23 cellular contexts compared by ENCODE assay signal in the genomic region with DNA sequence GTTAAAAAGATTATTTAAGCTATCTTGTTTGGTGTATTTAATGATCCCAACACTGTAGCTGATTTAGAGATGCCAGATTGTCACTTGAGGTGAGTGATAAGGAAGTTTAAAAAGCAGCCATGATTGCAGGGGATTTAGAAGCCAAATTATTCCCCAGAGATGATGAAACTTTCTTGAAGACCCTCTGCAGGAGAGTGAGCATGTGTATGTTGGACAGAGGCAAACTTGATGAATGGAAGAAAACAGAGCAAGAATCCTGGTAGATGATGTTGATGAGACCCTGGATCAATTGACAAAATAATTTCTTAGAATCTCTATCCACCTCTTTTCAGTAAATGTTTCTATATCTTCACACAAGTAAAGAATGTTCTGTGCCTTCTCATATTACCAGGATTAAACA. TPM values are rescaled to one million over a fixed set of nuclear protein-coding genes. Genes with fewer than 3 reads are reported as not detected.
A peak's percentile ranks its signal among the peaks of the same experiment; 100 is the strongest.
DNase-seq lines count a peak whose midpoint lies in the region; TF ChIP-seq lines count a peak whose summit lies in the region.
"Had no signal": no experiment of that assay in that cellular context is flagged by ENCODE, and none has a peak within 500 bp of the region (broad histone marks: within the 10 kb centered on the region; RNA-seq: fewer than 3 reads in every experiment).

No MANE protein-coding gene starts in this region.

- intact Hi-C loops in colonic mucosa (cut with DNase I) = no loop called here

- CTCF ChIA-PET in HEK293 (lab: Yijun Ruan, JAX) = interaction anchor here (0.6 to 0.8 kb wide), 2 partner anchors 135 to 214 kb away, joined by 4 to 5 read pairs; no protein-coding TSS in a partner anchor

- H3K36me3 ChIP-seq in HEK293 (ENCODE audit: control insufficient read depth in 2 of 2, insufficient read depth in 1 of 2, low read length in 2 of 2) (no peaks in the 10 kb centered on the region), colonic mucosa (no peaks in the 10 kb centered on the region)
- H3K36me3 ChIP-seq: BE2C, BLaER1 had no signal

- H3K4me1 ChIP-seq in HEK293 (ENCODE audit: control insufficient read depth, insufficient read depth, low read length) = peaks cover 23% of the 10 kb centered on the region
- H3K4me1 ChIP-seq in colonic mucosa = no peaks in the 10 kb centered on the region
- H3K4me1 ChIP-seq: BE2C, BLaER1 had no signal

- TF ChIP-seq CTCF in HEK293 (tag by site-specific recombination; IDR thresholded peaks at IDR 0.05) = no peak
- no peak for TF ChIP-seq CTCF in colonic mucosa (IDR thresholded peaks at IDR 0.05)

- no peaks in the 10 kb centered on the region for H3K27me3 ChIP-seq in colonic mucosa
- H3K27me3 ChIP-seq: BE2C, BLaER1 had no signal

- DNase-seq in NCI-H82 (lab: John Stamatoyannopoulos, UW) (peak; percentile 23), NCI-H82 treated with DMSO at 0.1 percent for 48 hours (lab: John Stamatoyannopoulos, UW; ENCODE audit: unreplicated experiment) (no peak), occipital lobe (lab: John Stamatoyannopoulos, UW) (no peak), colonic mucosa (no peak)
- DNase-seq: 8988T; ACHN; BE2C; C1 segment of cervical spinal cord; CD4-positive, alpha-beta memory T cell; CD4-positive, CD25-positive, alpha-beta regulatory T cell; CD8-positive, alpha-beta memory T cell; COR-L47; DMS 273 treated with DMSO at 0.1 percent for 48 hours; DMS153; DMS53; DND-41; EL; GDM1 had no signal

- H3K9me3 ChIP-seq in HEK293 (ENCODE audit: control insufficient read depth, insufficient read depth, low read depth, low read length) (no peaks in the 10 kb centered on the region), colonic mucosa (no peaks in the 10 kb centered on the region)
- H3K9me3 ChIP-seq: BE2C, BLaER1 had no signal

- POLR2A ChIA-PET in HEK293 (lab: Yijun Ruan, JAX) = no interaction called here

- no peak overlapping the region for H3K9ac ChIP-seq in colonic mucosa (ENCODE audit: low read depth in 2 of 2, low read length in 2 of 2)
- H3K9ac ChIP-seq: BLaER1 had no signal

- H3K4me3 ChIP-seq in HEK293 (ENCODE audit: low read depth, low read length) (no peak overlapping the region), colonic mucosa (no peak overlapping the region)
- H3K4me3 ChIP-seq: BLaER1, GM12878 had no signal

- no peak overlapping the region for H3K27ac ChIP-seq in HEK293 (ENCODE audit: extremely low read depth, low read depth, low read length)
- no peak overlapping the region for H3K27ac ChIP-seq in colonic mucosa
- H3K27ac ChIP-seq: BLaER1 had no signal

TF ChIP-seq in HEK293, 187 proteins besides CTCF, POLR2A, EP300 and RAD21:
- TF ChIP-seq, protein P1, sequence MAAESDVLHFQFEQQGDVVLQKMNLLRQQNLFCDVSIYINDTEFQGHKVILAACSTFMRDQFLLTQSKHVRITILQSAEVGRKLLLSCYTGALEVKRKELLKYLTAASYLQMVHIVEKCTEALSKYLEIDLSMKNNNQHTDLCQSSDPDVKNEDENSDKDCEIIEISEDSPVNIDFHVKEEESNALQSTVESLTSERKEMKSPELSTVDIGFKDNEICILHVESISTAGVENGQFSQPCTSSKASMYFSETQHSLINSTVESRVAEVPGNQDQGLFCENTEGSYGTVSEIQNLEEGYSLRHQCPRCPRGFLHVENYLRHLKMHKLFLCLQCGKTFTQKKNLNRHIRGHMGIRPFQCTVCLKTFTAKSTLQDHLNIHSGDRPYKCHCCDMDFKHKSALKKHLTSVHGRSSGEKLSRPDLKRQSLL (tag by site-specific recombination; IDR thresholded peaks at IDR 0.05) = no peak
- TF ChIP-seq FEZF1 (tag by site-specific recombination; IDR thresholded peaks at IDR 0.05) = 0 out of 2 replicates have a peak, but pooled peaks have one; percentile 11
- TF ChIP-seq, protein P2, sequence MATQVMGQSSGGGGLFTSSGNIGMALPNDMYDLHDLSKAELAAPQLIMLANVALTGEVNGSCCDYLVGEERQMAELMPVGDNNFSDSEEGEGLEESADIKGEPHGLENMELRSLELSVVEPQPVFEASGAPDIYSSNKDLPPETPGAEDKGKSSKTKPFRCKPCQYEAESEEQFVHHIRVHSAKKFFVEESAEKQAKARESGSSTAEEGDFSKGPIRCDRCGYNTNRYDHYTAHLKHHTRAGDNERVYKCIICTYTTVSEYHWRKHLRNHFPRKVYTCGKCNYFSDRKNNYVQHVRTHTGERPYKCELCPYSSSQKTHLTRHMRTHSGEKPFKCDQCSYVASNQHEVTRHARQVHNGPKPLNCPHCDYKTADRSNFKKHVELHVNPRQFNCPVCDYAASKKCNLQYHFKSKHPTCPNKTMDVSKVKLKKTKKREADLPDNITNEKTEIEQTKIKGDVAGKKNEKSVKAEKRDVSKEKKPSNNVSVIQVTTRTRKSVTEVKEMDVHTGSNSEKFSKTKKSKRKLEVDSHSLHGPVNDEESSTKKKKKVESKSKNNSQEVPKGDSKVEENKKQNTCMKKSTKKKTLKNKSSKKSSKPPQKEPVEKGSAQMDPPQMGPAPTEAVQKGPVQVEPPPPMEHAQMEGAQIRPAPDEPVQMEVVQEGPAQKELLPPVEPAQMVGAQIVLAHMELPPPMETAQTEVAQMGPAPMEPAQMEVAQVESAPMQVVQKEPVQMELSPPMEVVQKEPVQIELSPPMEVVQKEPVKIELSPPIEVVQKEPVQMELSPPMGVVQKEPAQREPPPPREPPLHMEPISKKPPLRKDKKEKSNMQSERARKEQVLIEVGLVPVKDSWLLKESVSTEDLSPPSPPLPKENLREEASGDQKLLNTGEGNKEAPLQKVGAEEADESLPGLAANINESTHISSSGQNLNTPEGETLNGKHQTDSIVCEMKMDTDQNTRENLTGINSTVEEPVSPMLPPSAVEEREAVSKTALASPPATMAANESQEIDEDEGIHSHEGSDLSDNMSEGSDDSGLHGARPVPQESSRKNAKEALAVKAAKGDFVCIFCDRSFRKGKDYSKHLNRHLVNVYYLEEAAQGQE (tag by site-specific recombination; IDR thresholded peaks at IDR 0.05) = peak; percentile 70

RNA-seq across cellular contexts. Expression of a gene that starts 14.4 kb away (rescaled TPM):
- total RNA-seq in occipital lobe (0.31 TPM), colonic mucosa (under 1 TPM; 0.05 to 0.29 TPM)
- total RNA-seq: A673; CD4-positive, alpha-beta memory T cell; CD4-positive, CD25-positive, alpha-beta regulatory T cell; CD8-positive, alpha-beta memory T cell; G401; GM12878 had no signal
